In the genomic region with DNA sequence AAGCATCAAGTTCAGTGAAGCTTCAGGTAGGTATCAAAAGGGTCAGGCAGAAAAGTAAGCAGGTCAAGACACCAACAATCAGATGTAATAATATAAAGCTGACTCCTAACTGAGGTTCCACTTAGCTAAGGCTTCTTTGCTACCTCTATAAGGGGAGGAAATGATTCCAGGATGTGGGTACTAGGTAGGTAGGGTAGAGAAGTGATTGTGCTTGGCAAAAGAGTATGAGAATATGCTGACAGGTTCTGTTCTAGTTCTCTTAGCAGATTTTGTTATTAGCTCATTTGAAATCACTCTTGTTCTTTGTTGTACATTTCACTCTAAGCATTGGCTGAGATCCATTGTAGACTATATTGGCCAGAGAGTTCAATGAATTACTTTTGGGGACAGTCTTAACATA, we compare ENCODE assay signal across 31 cellular contexts. TPM values are rescaled to one million over a fixed set of nuclear protein-coding genes. Genes with fewer than 3 reads are reported as not detected.
"Had no signal": no experiment of that assay in that cellular context is flagged by ENCODE, and none has a peak within 500 bp of the region (broad histone marks: within the 10 kb centered on the region; RNA-seq: fewer than 3 reads in every experiment).

No MANE protein-coding gene starts in this region.

- DNase-seq: colonic mucosa; effector CD8-positive, alpha-beta T cell; endodermal cell; foreskin keratinocyte; heart left ventricle; hypothalamus; immature natural killer cell; islet precursor cell; kidney glomerular epithelial cell; mesenchymal stem cell; mucosa of descending colon; naive B cell; sigmoid colon; stimulated activated CD4-positive, alpha-beta T cell treated with anti-CD3 and anti-CD28 coated beads, Interleukin-2, amount 100 ng/mL, for 24 hours; stimulated activated CD4-positive, alpha-beta T cell treated with anti-CD3 and anti-CD28 coated beads, Interleukin-4, amount 100 ng/mL, for 24 hours; stimulated activated naive CD4-positive, alpha-beta T cell treated with Interleukin-2 at 50 U/mL for 16 hours; stomach; upper lobe of left lung; uterus had no signal

- ATAC-seq: esophagus mucosa; foreskin keratinocyte; gastroesophageal sphincter; heart left ventricle; mucosa of descending colon; natural killer cell treated with Interleukin-12 subunit alpha and Interleukin-12 subunit beta and Interleukin-15 and Interleukin-18, amount 100 ng/mL, for 72 hours; stimulated activated effector memory CD8-positive, alpha-beta T cell treated with anti-CD3 and anti-CD28 coated beads, Interleukin-12 subunit alpha, Interleukin-12 subunit beta, amount 100 ng/mL, for 72 hours had no signal

- H3K4me1 Mint-ChIP-seq: endodermal cell; immature natural killer cell; stimulated activated effector memory CD8-positive, alpha-beta T cell treated with anti-CD3 and anti-CD28 coated beads, Interleukin-12 subunit alpha, Interleukin-12 subunit beta, amount 100 ng/mL, for 72 hours had no signal

- H3K36me3 ChIP-seq: colonic mucosa, gastroesophageal sphincter, heart left ventricle, neutrophil, sigmoid colon, stomach, tibial nerve, upper lobe of left lung, uterus had no signal

- H3K4me3 ChIP-seq: colonic mucosa, gastroesophageal sphincter, heart left ventricle, mucosa of descending colon, sigmoid colon, stomach, tibial nerve, upper lobe of left lung, uterus had no signal

- H3K27ac Mint-ChIP-seq: dendritic cell treated with granulocyte-macrophage colony-stimulating factor and Interleukin-4, amounts not matched to agents 40 ng/mL and 50 ng/mL, for 4 days; endodermal cell; immature natural killer cell; mesothelial cell of epicardium; naive B cell; natural killer cell treated with Interleukin-12 subunit alpha and Interleukin-12 subunit beta and Interleukin-15 and Interleukin-18, amount 100 ng/mL, for 72 hours; progenitor cell of endocrine pancreas; stimulated activated effector memory CD8-positive, alpha-beta T cell treated with anti-CD3 and anti-CD28 coated beads, Interleukin-12 subunit alpha, Interleukin-12 subunit beta, amount 100 ng/mL, for 72 hours had no signal

- H3K27me3 ChIP-seq: colonic mucosa, gastroesophageal sphincter, heart left ventricle, neutrophil, sigmoid colon, stomach, tibial nerve, upper lobe of left lung, uterus had no signal

- H3K9me3 ChIP-seq: colonic mucosa, gastroesophageal sphincter, heart left ventricle, mucosa of descending colon, neutrophil, sigmoid colon, stomach, tibial nerve, upper lobe of left lung, uterus had no signal

- H3K27ac ChIP-seq: colonic mucosa, epithelial cell of prostate, foreskin keratinocyte, gastroesophageal sphincter, heart left ventricle, neutrophil, parathyroid adenoma, sigmoid colon, stomach, tibial nerve, upper lobe of left lung, uterus had no signal

- H3K27me3 Mint-ChIP-seq: dendritic cell treated with granulocyte-macrophage colony-stimulating factor and Interleukin-4, amounts not matched to agents 40 ng/mL and 50 ng/mL, for 4 days had no signal

- H3K9me3 Mint-ChIP-seq: dendritic cell treated with granulocyte-macrophage colony-stimulating factor and Interleukin-4, amounts not matched to agents 40 ng/mL and 50 ng/mL, for 4 days; endodermal cell; immature natural killer cell; mesothelial cell of epicardium; naive B cell; natural killer cell treated with Interleukin-12 subunit alpha and Interleukin-12 subunit beta and Interleukin-15 and Interleukin-18, amount 100 ng/mL, for 72 hours; neural crest cell; stimulated activated effector memory CD8-positive, alpha-beta T cell treated with anti-CD3 and anti-CD28 coated beads, Interleukin-12 subunit alpha, Interleukin-12 subunit beta, amount 100 ng/mL, for 72 hours had no signal

- H3K36me3 Mint-ChIP-seq: immature natural killer cell; mesothelial cell of epicardium; naive B cell; natural killer cell treated with Interleukin-12 subunit alpha and Interleukin-12 subunit beta and Interleukin-15 and Interleukin-18, amount 100 ng/mL, for 72 hours; stimulated activated effector memory CD8-positive, alpha-beta T cell treated with anti-CD3 and anti-CD28 coated beads, Interleukin-12 subunit alpha, Interleukin-12 subunit beta, amount 100 ng/mL, for 72 hours had no signal

- H3K4me1 ChIP-seq: colonic mucosa, foreskin keratinocyte, gastroesophageal sphincter, parathyroid adenoma, sigmoid colon, stomach, upper lobe of left lung, uterus had no signal

- H3K4me3 Mint-ChIP-seq: dendritic cell treated with granulocyte-macrophage colony-stimulating factor and Interleukin-4, amounts not matched to agents 40 ng/mL and 50 ng/mL, for 4 days; endodermal cell; immature natural killer cell; mesothelial cell of epicardium; naive B cell; natural killer cell treated with Interleukin-12 subunit alpha and Interleukin-12 subunit beta and Interleukin-15 and Interleukin-18, amount 100 ng/mL, for 72 hours; neural crest cell; stimulated activated effector memory CD8-positive, alpha-beta T cell treated with anti-CD3 and anti-CD28 coated beads, Interleukin-12 subunit alpha, Interleukin-12 subunit beta, amount 100 ng/mL, for 72 hours had no signal

RNA-seq across cellular contexts. Expression of gene SLC26A4, which starts 42.6 kb away (rescaled TPM):
- total RNA-seq: mesothelial cell of epicardium had no signal
